In the genomic region with DNA sequence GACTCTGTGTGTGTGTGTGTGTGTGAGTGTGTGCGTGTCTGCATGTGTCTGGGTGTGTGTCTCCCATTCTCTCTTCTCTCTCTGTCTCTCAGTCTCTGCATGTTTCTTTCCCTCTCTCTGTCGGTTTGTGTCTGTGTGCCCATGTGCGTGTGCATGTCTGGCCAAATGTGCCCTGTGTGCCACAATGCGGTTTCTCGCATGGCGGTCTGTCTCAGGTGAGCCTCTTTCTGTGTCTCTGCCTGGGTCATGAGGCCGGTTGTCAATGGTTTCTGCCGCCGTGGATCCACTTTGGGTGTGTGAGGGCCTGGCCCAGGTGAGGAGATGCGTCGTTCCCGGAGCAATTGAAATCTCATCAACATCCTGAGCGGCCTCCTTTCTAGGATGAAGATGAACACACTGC, we compare ENCODE assay signal across 4 cellular contexts.
DNase-seq lines count a peak whose midpoint lies in the region; FAIRE-seq and TF ChIP-seq lines count a peak whose summit lies in the region.
"Not testable (repeated sequence)": the region's sequence is repeated elsewhere in the genome, so short reads cannot be mapped to it uniquely, and the experiment has no call there.

No MANE protein-coding gene starts in this region.

- not testable (repeated sequence) for H3K4me1 ChIP-seq in kidney (ENCODE audit: control insufficient read depth in 1 of 2, insufficient read depth in 1 of 2, low read depth in 1 of 2, low read length in 2 of 2); smooth muscle cell (ENCODE audit: low read depth)

- not testable (repeated sequence) for FAIRE-seq in kidney (lab: Jason Lieb, UNC)

- not testable (repeated sequence) for H3K27me3 ChIP-seq in smooth muscle cell (ENCODE audit: low read depth)

- not testable (repeated sequence) for H3K4me3 Mint-ChIP-seq in chondrocyte (ENCODE audit: unreplicated experiment)

- intact Hi-C loops in kidney (cut with DNase I); posterior vena cava (cut with DNase I): not testable (repeated sequence)

- not testable (repeated sequence) for H3K4me3 ChIP-seq in kidney (ENCODE audit: low read length in 2 of 2); smooth muscle cell

- 78% methylated on average over 10 of the region's 13 CpGs for WGBS in smooth muscle cell (ENCODE audit: low lambda C conversion rate)

- H3K4me2 ChIP-seq in smooth muscle cell, result not testable (repeated sequence)

- H3K27ac Mint-ChIP-seq in chondrocyte (ENCODE audit: unreplicated experiment), result not testable (repeated sequence)

- H2AFZ ChIP-seq in smooth muscle cell (ENCODE audit: low read depth), result not testable (repeated sequence)

- not testable (repeated sequence) for H3K36me3 ChIP-seq in kidney (ENCODE audit: control insufficient read depth in 1 of 2, insufficient read depth in 2 of 2, low read length in 2 of 2); smooth muscle cell (ENCODE audit: low read depth)

- not testable (repeated sequence) for H3K27me3 Mint-ChIP-seq in chondrocyte (ENCODE audit: low read depth)

- not testable (repeated sequence) for H3K9ac ChIP-seq in kidney (ENCODE audit: low read length in 2 of 2); smooth muscle cell (ENCODE audit: low read depth)

- not testable (repeated sequence) for H3K27ac ChIP-seq in kidney (ENCODE audit: low read depth in 2 of 2, low read length in 2 of 2); smooth muscle cell (ENCODE audit: low read depth)

- H3K9me3 ChIP-seq in kidney (ENCODE audit: control insufficient read depth in 1 of 2, low read length in 2 of 2), result peaks cover 22 to 26% of the 10 kb centered on the region in 2 donors
- H3K9me3 ChIP-seq in smooth muscle cell (replicated peaks; ENCODE audit: low read depth), result not testable (repeated sequence)

- H3K79me2 ChIP-seq in smooth muscle cell (ENCODE audit: low read depth), result not testable (repeated sequence)

- not testable (repeated sequence) for H4K20me1 ChIP-seq in smooth muscle cell (ENCODE audit: low read depth)

- not testable (repeated sequence) for H3F3A ChIP-seq in smooth muscle cell (ENCODE audit: low read depth)

- TF ChIP-seq CTCF in chondrocyte (IDR thresholded peaks at IDR 0.05); kidney (IDR thresholded peaks at IDR 0.05; ENCODE audit: borderline replicate concordance, extremely low read depth, insufficient read depth); smooth muscle cell (IDR thresholded peaks at IDR 0.05; ENCODE audit: borderline replicate concordance, insufficient read depth, poor library complexity, severe bottlenecking): not testable (repeated sequence)

- H3K36me3 Mint-ChIP-seq in chondrocyte (ENCODE audit: low read depth), result peaks cover 12% of the 10 kb centered on the region

- peaks cover 53% of the 10 kb centered on the region for H3K9me3 Mint-ChIP-seq in chondrocyte (ENCODE audit: low read depth)

- not testable (repeated sequence) for H3K4me1 Mint-ChIP-seq in chondrocyte (ENCODE audit: low read depth)

- DNase-seq in chondrocyte (ENCODE audit: low spot score) (peak; percentile 65), kidney (peak; percentile 22), posterior vena cava (ENCODE audit: low spot score) (peak; percentile 46), smooth muscle cell (lab: John Stamatoyannopoulos, UW; ENCODE audit: unreplicated experiment) (peak; percentile 0)

Comparison
In these comparisons a context has a peak if more than half of its experiments do, and no peak if none do; other contexts are left out.
1. DNase-seq: peak in every context shown above with its lines; median percentile 65 in chondrocyte; 46 in posterior vena cava; 22 in kidney; 0 in smooth muscle cell.